In the genomic region with DNA sequence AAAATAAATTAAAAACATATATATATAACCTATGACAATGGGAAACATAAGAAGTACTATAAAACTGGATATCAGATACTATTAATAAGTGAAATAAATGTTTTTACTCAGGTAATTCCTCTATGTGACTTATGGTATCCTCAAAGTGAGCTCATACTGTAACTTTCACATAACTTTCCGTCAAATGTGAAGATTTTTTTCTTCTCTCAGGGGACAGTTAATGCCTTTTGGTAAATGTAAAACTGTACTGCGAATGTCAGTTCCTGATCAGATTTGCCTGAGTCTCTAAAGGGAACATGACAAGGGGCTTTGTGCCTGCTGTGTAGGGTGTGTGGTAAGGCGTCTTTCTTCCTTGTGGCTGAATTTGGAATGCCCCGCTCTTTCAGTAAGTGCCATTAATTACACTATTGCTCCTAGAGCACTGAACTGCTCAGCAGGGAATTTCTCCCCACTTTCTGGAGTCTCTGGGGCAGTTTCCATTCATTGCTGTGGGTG, we compare ENCODE assay signal across 10 cellular contexts.
DNase-seq lines count a peak whose midpoint lies in the region; ATAC-seq and TF ChIP-seq lines count a peak whose summit lies in the region.
"Had no signal": no experiment of that assay in that cellular context is flagged by ENCODE, and none has a peak within 500 bp of the region (broad histone marks: within the 10 kb centered on the region; RNA-seq: fewer than 3 reads in every experiment).

No MANE protein-coding gene starts in this region.

- peaks cover 0 to 10% (median 3%) of the 10 kb centered on the region in 4 donors for H3K9me3 ChIP-seq in stomach
- H3K9me3 ChIP-seq in testis, result no peaks in the 10 kb centered on the region

- no peak overlapping the region for H3K4me3 ChIP-seq in stomach
- no peak overlapping the region for H3K4me3 ChIP-seq in testis

- TF ChIP-seq POLR2A in stomach (IDR thresholded peaks at IDR 0.05) (no peak), testis (IDR thresholded peaks at IDR 0.05) (no peak)

- H3K27ac Mint-ChIP-seq in activated naive CD8-positive, alpha-beta T cell treated with anti-CD3 and anti-CD28 coated beads for 36 hours, result peak overlapping the region; percentile 40

- H3K27ac ChIP-seq in stomach (peak overlapping the region in 4 of 5 donors; percentile 33 to 78 (median 60)), testis (no peak overlapping the region)
- H3K27ac ChIP-seq: 22Rv1, VCaP had no signal

- no peaks in the 10 kb centered on the region for H3K36me3 Mint-ChIP-seq in activated naive CD8-positive, alpha-beta T cell treated with anti-CD3 and anti-CD28 coated beads for 36 hours

- WGBS in stomach, 5 donors, result 81 to 87% (median 84%) methylated on average over 4 of the region's 4 CpGs
- 70 to 81% methylated on average over 4 of the region's 4 CpGs for WGBS in testis, 2 donors

- TF ChIP-seq CTCF in stomach (IDR thresholded peaks at IDR 0.05), result no peak
- TF ChIP-seq CTCF in testis (IDR thresholded peaks at IDR 0.05), result no peak

- H3K4me3 Mint-ChIP-seq in activated naive CD8-positive, alpha-beta T cell treated with anti-CD3 and anti-CD28 coated beads for 36 hours, result no peak overlapping the region

- no peak for TF ChIP-seq EP300 in stomach (IDR thresholded peaks at IDR 0.05)

- ATAC-seq in HG03066 (IDR thresholded peaks at IDR 0.05; ENCODE audit: low read depth, unreplicated experiment), result peak; percentile 30
- ATAC-seq in GM21515 (IDR thresholded peaks at IDR 0.05; ENCODE audit: unreplicated experiment), result no peak

- H3K36me3 ChIP-seq in stomach (no peaks in the 10 kb centered on the region), testis (ENCODE audit: low read depth, missing control alignments) (no peaks in the 10 kb centered on the region)

- peaks cover 0 to 34% (median 11%) of the 10 kb centered on the region in 4 donors for H3K4me1 ChIP-seq in stomach
- H3K4me1 ChIP-seq in testis, result peaks cover 23% of the 10 kb centered on the region

- no peaks in the 10 kb centered on the region for H3K27me3 Mint-ChIP-seq in activated naive CD8-positive, alpha-beta T cell treated with anti-CD3 and anti-CD28 coated beads for 36 hours

- H3K27me3 ChIP-seq in stomach (no peaks in the 10 kb centered on the region), testis (no peaks in the 10 kb centered on the region)

- DNase-seq in NCI-H2107 treated with DMSO at 0.1 percent for 48 hours (lab: John Stamatoyannopoulos, UW; ENCODE audit: unreplicated experiment), result peak; percentile 47
- DNase-seq in NCI-H2107 (lab: John Stamatoyannopoulos, UW), result no peak
- no peak for DNase-seq in activated naive CD8-positive, alpha-beta T cell treated with anti-CD3 and anti-CD28 coated beads for 36 hours
- DNase-seq in stomach, result no peak
- no peak for DNase-seq in NCI-H1092 (lab: John Stamatoyannopoulos, UW)
- no peak for DNase-seq in testis

- intact Hi-C loops in stomach (cut with DNase I; ENCODE audit: low total_unique reads) (no loop called here), testis (cut with DNase I; ENCODE audit: low total_unique reads) (no loop called here)

- H3K4me1 Mint-ChIP-seq in activated naive CD8-positive, alpha-beta T cell treated with anti-CD3 and anti-CD28 coated beads for 36 hours, result peaks cover 13% of the 10 kb centered on the region

- H3K9me3 Mint-ChIP-seq in activated naive CD8-positive, alpha-beta T cell treated with anti-CD3 and anti-CD28 coated beads for 36 hours, result peaks cover 9% of the 10 kb centered on the region

Comparison
In these comparisons a context has a peak if more than half of its experiments do, and no peak if none do; other contexts are left out.
1. H3K27ac ChIP-seq: peak in stomach (4 of 5); none in testis (0 of 2).